In the genomic region with DNA sequence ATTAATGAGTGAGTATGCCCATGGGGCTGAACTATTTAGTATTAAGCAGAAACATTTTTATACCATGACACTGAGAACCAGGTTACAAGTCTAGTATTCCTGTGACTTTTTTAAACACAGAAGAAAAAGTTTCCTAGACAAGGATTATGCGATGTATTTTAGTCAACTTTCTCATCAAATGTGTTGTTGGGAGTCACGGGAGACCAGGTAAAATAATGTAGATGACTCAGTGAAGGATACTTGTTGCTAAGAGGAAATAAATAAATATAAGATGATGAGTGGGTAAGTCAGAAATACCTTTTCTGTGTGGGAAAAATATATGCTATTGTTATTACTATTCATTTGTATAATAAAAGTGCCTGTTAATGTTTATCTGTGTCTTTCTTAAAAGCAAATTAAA, we compare ENCODE assay signal across 27 cellular contexts. TPM values are rescaled to one million over a fixed set of nuclear protein-coding genes. Genes with fewer than 3 reads are reported as not detected.
A peak's percentile ranks its signal among the peaks of the same experiment; 100 is the strongest.
DNase-seq lines count a peak whose midpoint lies in the region; ATAC-seq, FAIRE-seq and TF ChIP-seq lines count a peak whose summit lies in the region.
"Had no signal": no experiment of that assay in that cellular context is flagged by ENCODE, and none has a peak within 500 bp of the region (broad histone marks: within the 10 kb centered on the region; RNA-seq: fewer than 3 reads in every experiment).

No MANE protein-coding gene starts in this region.

- FAIRE-seq in keratinocyte (lab: Jason Lieb, UNC): no peak
- FAIRE-seq: HepG2, K562 had no signal

- POLR2A ChIA-PET in RWPE1 (lab: Yijun Ruan, JAX; ENCODE audit: low non-redundant PET): no interaction called here
- POLR2A ChIA-PET in activated CD8-positive, alpha-beta T cell treated with anti-CD3 and anti-CD28 coated beads, Interleukin-2, amount 10 ng/mL, durations not matched to agents 7 days and 5 days (lab: Charles Lee): no interaction called here

- H3K27ac Mint-ChIP-seq in activated CD8-positive, alpha-beta T cell treated with anti-CD3 and anti-CD28 coated beads, Interleukin-2, amount 10 ng/mL, durations not matched to agents 7 days and 5 days: no peak overlapping the region
- H3K27ac Mint-ChIP-seq: CD4-positive, alpha-beta T cell; H9; HFFc6 had no signal

- H3K27me3 Mint-ChIP-seq in activated CD8-positive, alpha-beta T cell treated with anti-CD3 and anti-CD28 coated beads, Interleukin-2, amount 10 ng/mL, durations not matched to agents 7 days and 5 days (ENCODE audit: low read depth): no peaks in the 10 kb centered on the region
- H3K27me3 Mint-ChIP-seq: CD4-positive, alpha-beta T cell had no signal

- no peak for ATAC-seq in activated CD8-positive, alpha-beta T cell treated with anti-CD3 and anti-CD28 coated beads, Interleukin-2, amount 10 ng/mL, durations not matched to agents 7 days and 5 days
- ATAC-seq: HepG2, K562 had no signal

- H2AFZ ChIP-seq in keratinocyte (ENCODE audit: control insufficient read depth, low read length): no peak overlapping the region

- H3K4me1 ChIP-seq in keratinocyte (ENCODE audit: control insufficient read depth, extremely low read depth, insufficient read depth, low read length): no peaks in the 10 kb centered on the region
- H3K4me1 ChIP-seq: Peyer's patch had no signal

- H4K20me1 ChIP-seq in keratinocyte (ENCODE audit: control insufficient read depth, extremely low read depth, insufficient read depth, low read length): no peaks in the 10 kb centered on the region

- no peak overlapping the region for H3K4me2 ChIP-seq in keratinocyte (ENCODE audit: control insufficient read depth, extremely low read depth, insufficient read depth, low read depth, low read length)
- H3K4me2 ChIP-seq: BLaER1 had no signal

- no peak overlapping the region for H3K9ac ChIP-seq in keratinocyte (ENCODE audit: control insufficient read depth, extremely low read depth, insufficient read depth, low read length)
- H3K9ac ChIP-seq: BLaER1 had no signal

- no peaks in the 10 kb centered on the region for H3K9me1 ChIP-seq in keratinocyte (ENCODE audit: control insufficient read depth, extremely low read depth, insufficient read depth, low read length)

- no peaks in the 10 kb centered on the region for H3K9me3 Mint-ChIP-seq in activated CD8-positive, alpha-beta T cell treated with anti-CD3 and anti-CD28 coated beads, Interleukin-2, amount 10 ng/mL, durations not matched to agents 7 days and 5 days (ENCODE audit: insufficient read depth)
- H3K9me3 Mint-ChIP-seq: CD4-positive, alpha-beta T cell; H9; HFFc6 had no signal

- peaks cover 8% of the 10 kb centered on the region for H3K36me3 Mint-ChIP-seq in activated CD8-positive, alpha-beta T cell treated with anti-CD3 and anti-CD28 coated beads, Interleukin-2, amount 10 ng/mL, durations not matched to agents 7 days and 5 days (ENCODE audit: low read depth)

- peaks cover 29% of the 10 kb centered on the region for H3K4me1 Mint-ChIP-seq in activated CD8-positive, alpha-beta T cell treated with anti-CD3 and anti-CD28 coated beads, Interleukin-2, amount 10 ng/mL, durations not matched to agents 7 days and 5 days (ENCODE audit: low read depth)

- H3K27ac ChIP-seq in RWPE1: no peak overlapping the region
- peak overlapping the region; percentile 7 for H3K27ac ChIP-seq in keratinocyte (ENCODE audit: control insufficient read depth, insufficient read depth, low read length)
- H3K27ac ChIP-seq: BLaER1, Peyer's patch had no signal

- H3K79me2 ChIP-seq in keratinocyte (ENCODE audit: control insufficient read depth, insufficient read depth, low read length): no peaks in the 10 kb centered on the region

- dilution Hi-C loops in keratinocyte (cut with MboI; ENCODE audit: extremely low pct_ligation_motif_present, low sequenced_read_pairs): no loop called here

- H3K27me3 ChIP-seq in keratinocyte (ENCODE audit: control insufficient read depth, extremely low read depth, insufficient read depth, low read length): no peaks in the 10 kb centered on the region
- H3K27me3 ChIP-seq: BLaER1, Peyer's patch had no signal

- TF ChIP-seq CTCF in RWPE1 (conservative IDR thresholded peaks at IDR 0.05; ENCODE audit: low read depth): no peak
- TF ChIP-seq CTCF in keratinocyte (optimal IDR thresholded peaks at IDR 0.05 in 1 of 3, IDR thresholded peaks at IDR 0.05 in 1 of 3, conservative IDR thresholded peaks at IDR 0.05 in 1 of 3; ENCODE audit: extremely low read depth in 1 of 3, insufficient read depth in 2 of 3, low read length in 3 of 3): no peak

- CTCF ChIA-PET in RWPE1 (lab: Yijun Ruan, JAX): no interaction called here
- CTCF ChIA-PET in activated CD8-positive, alpha-beta T cell treated with anti-CD3 and anti-CD28 coated beads, Interleukin-2, amount 10 ng/mL, durations not matched to agents 7 days and 5 days (lab: Charles Lee): no interaction called here

- DNase-seq in ELR (ENCODE audit: low read depth) (peak; percentile 28), HPDE6-E6E7 (ENCODE audit: extremely low spot score) (peak; percentile 2), RWPE1 (ENCODE audit: low spot score) (peak; percentile 25), keratinocyte (ENCODE audit: low read depth, low spot score) (no peak), amygdala (lab: John Stamatoyannopoulos, UW) (no peak), GM19240 (ENCODE audit: insufficient read length, low spot score) (no peak)
- no peak for DNase-seq in activated CD8-positive, alpha-beta T cell treated with anti-CD3 and anti-CD28 coated beads, Interleukin-2, amount 10 ng/mL, durations not matched to agents 7 days and 5 days
- DNase-seq: ACHN; CD4-positive, alpha-beta T cell; COR-L47; DMS 273 treated with DMSO at 0.1 percent for 48 hours; GDM1; H9; HFFc6; MM.1S; NCI-H1048; NCI-H1417 treated with DMSO at 0.1 percent for 48 hours; NCI-H187; NCI-H446 treated with DMSO at 0.1 percent for 48 hours; NCI-H69; NK-92 treated with Interleukin-12 subunit alpha and Interleukin-12 subunit beta, amount 100 ng/mL, for 24 hours; Peyer's patch; Right ventricle myocardium superior; SW 1271 had no signal

- no peaks in the 10 kb centered on the region for H3K9me3 ChIP-seq in keratinocyte (ENCODE audit: control insufficient read depth, low read depth, low read length)
- H3K9me3 ChIP-seq: BLaER1, Peyer's patch had no signal

- H3K4me3 ChIP-seq in keratinocyte (ENCODE audit: control insufficient read depth in 2 of 3, extremely low read depth in 1 of 3, insufficient read depth in 2 of 3, low read depth in 1 of 3, low read length in 3 of 3): no peak overlapping the region
- H3K4me3 ChIP-seq: BLaER1, K562, Peyer's patch had no signal

- H3K4me3 Mint-ChIP-seq in activated CD8-positive, alpha-beta T cell treated with anti-CD3 and anti-CD28 coated beads, Interleukin-2, amount 10 ng/mL, durations not matched to agents 7 days and 5 days: no peak overlapping the region
- H3K4me3 Mint-ChIP-seq: CD4-positive, alpha-beta T cell; H9; HFFc6 had no signal

- no peaks in the 10 kb centered on the region for H3K36me3 ChIP-seq in keratinocyte (ENCODE audit: control insufficient read depth in 2 of 2, extremely low read depth in 1 of 2, insufficient read depth in 2 of 2, low read length in 2 of 2)
- H3K36me3 ChIP-seq: Peyer's patch had no signal

RNA-seq across cellular contexts. Expression of gene MBD5, which starts 23.4 kb away (rescaled TPM):
- 15.0 to 21.3 TPM (median 20.1 TPM) in 3 replicates for polyA plus RNA-seq in keratinocyte
- 6.9 TPM for polyA plus RNA-seq in keratinocyte (2011; ENCODE audit: low read depth)
- 7.6 and 13.7 TPM in 2 replicates for polyA plus RNA-seq in keratinocyte (2011; cell fraction: cytosol; rRNA removed)
- polyA plus RNA-seq in keratinocyte (2011; cell fraction: nucleus; rRNA removed): 17.5 and 23.3 TPM in 2 replicates
- 8.6 and 10.6 TPM in 2 replicates for polyA plus RNA-seq in keratinocyte (2012; ENCODE audit: low replicate concordance)
- 45.5 to 54.8 TPM (median 54.6 TPM) in 3 replicates for polyA minus RNA-seq in keratinocyte
- polyA minus RNA-seq in keratinocyte (2011; cell fraction: cytosol; rRNA and poly(A)+ RNA removed): 8.8 TPM
- 48.9 and 102 TPM in 2 replicates for polyA minus RNA-seq in keratinocyte (2011; cell fraction: nucleus; rRNA and poly(A)+ RNA removed)
- total RNA-seq in activated CD8-positive, alpha-beta T cell treated with anti-CD3 and anti-CD28 coated beads, Interleukin-2, amount 10 ng/mL, durations not matched to agents 7 days and 5 days: 10 to 100 TPM; 27.0 to 31.3 TPM

RNA-seq across cellular contexts. Expression of gene ORC4, which starts 23.8 kb away (rescaled TPM):
- polyA plus RNA-seq in keratinocyte: 31.6 to 62.4 TPM (median 47.1 TPM) in 3 replicates
- polyA plus RNA-seq in keratinocyte (2011; ENCODE audit: low read depth): 24.6 TPM
- polyA plus RNA-seq in keratinocyte (2011; cell fraction: cytosol; rRNA removed): 28.4 and 61.5 TPM in 2 replicates
- polyA plus RNA-seq in keratinocyte (2011; cell fraction: nucleus; rRNA removed): 35.7 and 61.5 TPM in 2 replicates
- polyA plus RNA-seq in keratinocyte (2012; ENCODE audit: low replicate concordance): 30.8 and 32.7 TPM in 2 replicates
- 2.6 to 28.0 TPM (median 12.6 TPM) in 3 replicates for polyA minus RNA-seq in keratinocyte
- 23.0 TPM for polyA minus RNA-seq in keratinocyte (2011; cell fraction: cytosol; rRNA and poly(A)+ RNA removed)
- polyA minus RNA-seq in keratinocyte (2011; cell fraction: nucleus; rRNA and poly(A)+ RNA removed): 16.2 and 34.4 TPM in 2 replicates
- total RNA-seq in activated CD8-positive, alpha-beta T cell treated with anti-CD3 and anti-CD28 coated beads, Interleukin-2, amount 10 ng/mL, durations not matched to agents 7 days and 5 days: 10 to 100 TPM; 25.2 to 31.5 TPM

Comparison
In these comparisons a context has a peak if more than half of its experiments do, and no peak if none do; other contexts are left out.
1. DNase-seq: peak in ELR (single experiment), HPDE6-E6E7 (single experiment) and RWPE1 (single experiment); none in keratinocyte (single experiment), activated CD8-positive, alpha-beta T cell treated with anti-CD3 and anti-CD28 coated beads, Interleukin-2, amount 10 ng/mL, durations not matched to agents 7 days and 5 days (single experiment), amygdala (0 of 56) and GM19240 (single experiment).